ENCODE assay signal across 8 cellular contexts in the genomic region with DNA sequence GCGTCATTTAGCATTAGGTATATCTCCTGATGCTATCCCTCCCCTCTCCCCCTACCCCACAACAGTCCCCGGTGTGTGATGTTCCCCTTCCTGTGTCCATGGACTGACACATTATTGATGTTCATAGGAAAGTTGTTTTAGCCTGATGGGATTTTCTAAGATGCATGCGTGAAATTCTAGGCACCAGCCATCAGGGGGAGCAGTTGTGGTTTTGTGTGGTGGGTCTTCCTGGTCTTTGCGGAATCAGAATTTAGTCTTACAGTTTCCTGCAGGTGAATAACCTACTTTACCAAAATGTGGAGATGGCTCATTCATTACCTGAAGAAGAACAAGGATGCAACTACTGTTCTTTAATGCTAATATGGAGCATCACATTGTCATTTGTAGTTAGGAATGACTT.
DNase-seq lines count a peak whose midpoint lies in the region; ATAC-seq and TF ChIP-seq lines count a peak whose summit lies in the region.

No MANE protein-coding gene starts in this region.

- intact Hi-C loops in mucosa of descending colon (cut with DNase I, micrococcal nuclease) = no loop called here

- H3K9ac ChIP-seq in OCI-LY3 (ENCODE audit: low read length) = no peak overlapping the region

- H3K4me2 ChIP-seq in OCI-LY3 (ENCODE audit: low read length) = peak overlapping the region; percentile 34; the same call in 1 of the 2 replicates

- TF ChIP-seq CTCF in OCI-LY3 (IDR thresholded peaks at IDR 0.05; ENCODE audit: low read depth, low read length) (peak; percentile 71), cardiac fibroblast (IDR thresholded peaks at IDR 0.05; ENCODE audit: low read depth, low read length) (peak; percentile 61), mucosa of descending colon (IDR thresholded peaks at IDR 0.05) (peak; percentile 52)

- ATAC-seq in mucosa of descending colon = peak; percentile 60

- no peaks in the 10 kb centered on the region for H3K36me3 ChIP-seq in OCI-LY3 (replicated peaks; ENCODE audit: low read depth, low read length)
- no peaks in the 10 kb centered on the region for H3K36me3 ChIP-seq in mucosa of descending colon (ENCODE audit: low read depth)

- in situ Hi-C loops in Caki2 (cut with HindIII; ENCODE audit: low pct_unique_long_range_greater_than_20kb, low sequenced_read_pairs) = no loop called here

- H3K27me3 ChIP-seq in OCI-LY3 (ENCODE audit: low read depth, low read length) = peaks cover 24% of the 10 kb centered on the region

- H3K79me2 ChIP-seq in OCI-LY3 (ENCODE audit: low read length) = no peaks in the 10 kb centered on the region

- no peak overlapping the region for H3K27ac ChIP-seq in OCI-LY3 (ENCODE audit: low read length)

- H3K4me3 ChIP-seq in OCI-LY3 (ENCODE audit: low read length) (no peak overlapping the region), cardiac fibroblast (replicated peaks in 1 of 2; ENCODE audit: low read depth in 2 of 2, low read length in 2 of 2) (no peak overlapping the region), mucosa of descending colon (no peak overlapping the region)

- peaks cover 2% of the 10 kb centered on the region; the same call in 1 of the 2 replicates for H3K4me1 ChIP-seq in OCI-LY3 (ENCODE audit: low read length)
- H3K4me1 ChIP-seq in mucosa of descending colon (ENCODE audit: low read depth) = peaks cover 11% of the 10 kb centered on the region

- H2AFZ ChIP-seq in OCI-LY3 (ENCODE audit: low read depth, low read length) = peak overlapping the region; percentile 84; the same call in 1 of the 2 replicates

- peak; percentile 27 for DNase-seq in Caki2 (ENCODE audit: low read depth)
- DNase-seq in GM19238 (ENCODE audit: insufficient read length, low spot score) = peak; percentile 26
- peak; percentile 59 to 70 for DNase-seq in cardiac fibroblast (ENCODE audit: low read depth in 2 of 2)
- peak in 2 of 3 donors; percentile 14 to 35 for DNase-seq in mucosa of descending colon
- no peak for DNase-seq in NCI-H226
- DNase-seq in GF-D8 (lab: John Stamatoyannopoulos, UW) = no peak
- no peak for DNase-seq in mucosa of gallbladder (ENCODE audit: low spot score)

- no peaks in the 10 kb centered on the region for H4K20me1 ChIP-seq in OCI-LY3 (ENCODE audit: insufficient read depth, low read length)

- H3K9me3 ChIP-seq in OCI-LY3 (ENCODE audit: insufficient read depth, low read length) = no peaks in the 10 kb centered on the region
- H3K9me3 ChIP-seq in mucosa of descending colon = no peaks in the 10 kb centered on the region

Comparison
In these comparisons a context has a peak if more than half of its experiments do, and no peak if none do; other contexts are left out.
1. DNase-seq: peak in Caki2 (single experiment), GM19238 (single experiment), cardiac fibroblast (2 of 2) and mucosa of descending colon (2 of 3); none in NCI-H226 (single experiment), GF-D8 (single experiment) and mucosa of gallbladder (single experiment).
2. Peak in every context shown above with its lines, with median percentiles within 50 percentile points of each other: CTCF ChIP-seq.